Comparison of ENCODE assay signal across 8 cellular contexts in genomic region chr10:5775705-5776104, GRCh38. TPM values are rescaled to one million over a fixed set of nuclear protein-coding genes. Genes with fewer than 3 reads are reported as not detected.
A peak's percentile ranks its signal among the peaks of the same experiment; 100 is the strongest.
DNase-seq lines count a peak whose midpoint lies in the region; ATAC-seq, FAIRE-seq and TF ChIP-seq lines count a peak whose summit lies in the region.

No MANE protein-coding gene starts in this region.

- H3K9ac ChIP-seq in astrocyte (ENCODE audit: low read length) = peak overlapping the region; percentile 17

- no peak overlapping the region for H3K27ac Mint-ChIP-seq in astrocyte (ENCODE audit: unreplicated experiment)

- H3K27me3 Mint-ChIP-seq in astrocyte (ENCODE audit: low read depth, unreplicated experiment) = no peaks in the 10 kb centered on the region

- H3K4me3 Mint-ChIP-seq in astrocyte (ENCODE audit: unreplicated experiment) = no peak overlapping the region

- no peaks in the 10 kb centered on the region for H3K9me3 ChIP-seq in astrocyte (ENCODE audit: insufficient read depth, low read depth, low read length)
- no peaks in the 10 kb centered on the region for H3K9me3 ChIP-seq in pancreas
- no peaks in the 10 kb centered on the region for H3K9me3 ChIP-seq in suprapubic skin

- peak; percentile 64 for DNase-seq in activated CD4-positive, CD25-positive, alpha-beta regulatory T cell treated with anti-CD3 and anti-CD28 coated beads, Interleukin-2, amount 50 U/mL, for 72 hours
- DNase-seq in astrocyte (ENCODE audit: low read depth) (no peak), pancreas (no peak), suprapubic skin (ENCODE audit: low spot score in 2 of 2) (no peak), NCI-H2081 treated with DMSO at 0.1 percent for 48 hours (lab: John Stamatoyannopoulos, UW) (no peak), SIG-M5 (lab: John Stamatoyannopoulos, UW) (no peak), HPDE6-E6E7 (ENCODE audit: extremely low spot score) (no peak)

- H3K27me3 ChIP-seq in astrocyte (ENCODE audit: insufficient read depth, low read length) (no peaks in the 10 kb centered on the region), pancreas (no peaks in the 10 kb centered on the region), suprapubic skin (no peaks in the 10 kb centered on the region)

- H3K79me2 ChIP-seq in astrocyte (ENCODE audit: insufficient read depth, low read length) = peaks cover 100% of the 10 kb centered on the region

- H3K9me3 Mint-ChIP-seq in astrocyte (ENCODE audit: unreplicated experiment) = no peaks in the 10 kb centered on the region

- TF ChIP-seq EP300 in suprapubic skin (IDR thresholded peaks at IDR 0.05) = no peak

- TF ChIP-seq CTCF in astrocyte (IDR thresholded peaks at IDR 0.05; ENCODE audit: insufficient read depth, low read depth, low read length) (no peak), pancreas (IDR thresholded peaks at IDR 0.05) (no peak), suprapubic skin (IDR thresholded peaks at IDR 0.05) (no peak)

- peaks cover 92% of the 10 kb centered on the region for H4K20me1 ChIP-seq in astrocyte (ENCODE audit: insufficient read depth, low read length)

- peak in 3 of 4 donors; percentile 24 to 35 (median 32) for ATAC-seq in pancreas
- no peak for ATAC-seq in GM18858 (IDR thresholded peaks at IDR 0.05; ENCODE audit: unreplicated experiment)

- no peak overlapping the region for H3K27ac ChIP-seq in astrocyte (ENCODE audit: low read depth, low read length)
- no peak overlapping the region for H3K27ac ChIP-seq in pancreas
- peak overlapping the region; percentile 78 for H3K27ac ChIP-seq in suprapubic skin

- peaks cover 31% of the 10 kb centered on the region for H3K4me1 Mint-ChIP-seq in astrocyte (ENCODE audit: low read depth, unreplicated experiment)

- no peak for TF ChIP-seq POLR2A in suprapubic skin (IDR thresholded peaks at IDR 0.05)

- H3K4me3 ChIP-seq in astrocyte (ENCODE audit: insufficient read depth, low read depth, low read length) = no peak overlapping the region
- H3K4me3 ChIP-seq in pancreas = no peak overlapping the region
- no peak overlapping the region for H3K4me3 ChIP-seq in suprapubic skin

- peaks cover 20% of the 10 kb centered on the region for H3K36me3 ChIP-seq in astrocyte (ENCODE audit: insufficient read depth, low read length)
- H3K36me3 ChIP-seq in pancreas = peaks cover 0 to 9% (median 0%) of the 10 kb centered on the region in 3 donors
- H3K36me3 ChIP-seq in suprapubic skin = peaks cover 34% of the 10 kb centered on the region

- intact Hi-C loops in pancreas (cut with DNase I) = no loop called here

- no peak overlapping the region for H2AFZ ChIP-seq in astrocyte (ENCODE audit: low read depth, low read length)

- peak overlapping the region; percentile 48 for H3K4me2 ChIP-seq in astrocyte (ENCODE audit: low read length)

- H3K4me1 ChIP-seq in astrocyte (ENCODE audit: insufficient read depth, low read length) (peaks cover 8% of the 10 kb centered on the region), pancreas (peaks cover 4 to 15% (median 8%) of the 10 kb centered on the region in 3 donors), suprapubic skin (peaks cover 20% of the 10 kb centered on the region)

- WGBS in pancreas, 2 donors = 88 to 92% methylated on average over 16 of the region's 16 CpGs
- 81% methylated on average over 16 of the region's 16 CpGs for WGBS in suprapubic skin

- no peak for FAIRE-seq in astrocyte (lab: Jason Lieb, UNC)
- FAIRE-seq in pancreas (lab: Jason Lieb, UNC) = no peak

- H3K36me3 Mint-ChIP-seq in astrocyte (ENCODE audit: low read depth, unreplicated experiment) = peaks cover 19% of the 10 kb centered on the region

RNA-seq across cellular contexts. Expression of gene GDI2, which starts 37.5 kb away (rescaled TPM):
- total RNA-seq in astrocyte (267 and 280 TPM in 2 replicates), pancreas (100 to 1,000 TPM; 112 to 171 (median 138) TPM), suprapubic skin (100 to 1,000 TPM; 243 to 270 (median 256) TPM)
- 10 to 100 TPM; 46.5 to 74.2 TPM for polyA plus RNA-seq in pancreas
